ENCODE assay signal across 25 cellular contexts in genomic region chr1:226203693-226204092, GRCh38. TPM values are rescaled to one million over a fixed set of nuclear protein-coding genes. Genes with fewer than 3 reads are reported as not detected.
"Had no signal": no experiment of that assay in that cellular context is flagged by ENCODE, and none has a peak within 500 bp of the region (broad histone marks: within the 10 kb centered on the region; RNA-seq: fewer than 3 reads in every experiment).

No MANE protein-coding gene starts in this region.

- H3K4me1 Mint-ChIP-seq: activated CD4-positive, alpha-beta memory T cell treated with anti-CD3 and anti-CD28 coated beads, Interleukin-2, amount 10 ng/mL, durations not matched to agents 7 days and 5 days; activated CD4-positive, alpha-beta T cell treated with anti-CD3 and anti-CD28 coated beads for 36 hours; activated naive CD4-positive, alpha-beta T cell treated with anti-CD3 and anti-CD28 coated beads, Interleukin-2, amount 10 ng/mL, durations not matched to agents 7 days and 5 days; activated naive CD8-positive, alpha-beta T cell treated with anti-CD3 and anti-CD28 coated beads for 36 hours had no signal

- H3K27ac Mint-ChIP-seq: activated CD4-positive, alpha-beta memory T cell treated with anti-CD3 and anti-CD28 coated beads, Interleukin-2, amount 10 ng/mL, durations not matched to agents 7 days and 5 days; activated CD4-positive, alpha-beta T cell treated with anti-CD3 and anti-CD28 coated beads for 36 hours; activated naive CD4-positive, alpha-beta T cell treated with anti-CD3 and anti-CD28 coated beads, Interleukin-2, amount 10 ng/mL, durations not matched to agents 7 days and 5 days; activated naive CD8-positive, alpha-beta T cell treated with anti-CD3 and anti-CD28 coated beads for 36 hours; activated T-cell treated with anti-CD3 and anti-CD28 coated beads, Interleukin-2, amount 50 U/mL, for 72 hours; activated T-helper 2 cell treated with anti-CD3 and anti-CD28 coated beads, Interferon-gamma antibody, Interleukin-2, Interleukin-4, amounts not matched to agents 10 μg/mL and 5 μg/mL and 100 μg/mL, durations not matched to agents 14 hours and 24 hours and 36 hours had no signal

- H3K36me3 ChIP-seq: SJCRH30 had no signal

- H3K9me2 ChIP-seq: SK-N-SH had no signal

- H3K9me3 ChIP-seq: SJCRH30, SK-N-SH had no signal

- H3K27me3 ChIP-seq: SJCRH30 had no signal

- H3K9me3 Mint-ChIP-seq: activated CD4-positive, alpha-beta memory T cell treated with anti-CD3 and anti-CD28 coated beads, Interleukin-2, amount 10 ng/mL, durations not matched to agents 7 days and 5 days; activated naive CD4-positive, alpha-beta T cell treated with anti-CD3 and anti-CD28 coated beads, Interleukin-2, amount 10 ng/mL, durations not matched to agents 7 days and 5 days; activated naive CD8-positive, alpha-beta T cell treated with anti-CD3 and anti-CD28 coated beads for 36 hours; activated T-cell treated with anti-CD3 and anti-CD28 coated beads, Interleukin-2, amount 50 U/mL, for 72 hours; activated T-helper 2 cell treated with anti-CD3 and anti-CD28 coated beads, Interferon-gamma antibody, Interleukin-2, Interleukin-4, amounts not matched to agents 10 μg/mL and 5 μg/mL and 100 μg/mL, durations not matched to agents 14 hours and 24 hours and 36 hours had no signal

- H3K27ac ChIP-seq: RWPE1, SJCRH30, VCaP had no signal

- ATAC-seq: Panc1 had no signal

- DNase-seq: activated CD4-positive, alpha-beta memory T cell treated with anti-CD3 and anti-CD28 coated beads, Interleukin-2, amount 10 ng/mL, durations not matched to agents 7 days and 5 days; activated CD4-positive, alpha-beta T cell treated with anti-CD3 and anti-CD28 coated beads for 36 hours; activated CD4-positive, alpha-beta T cell treated with anti-CD3 and anti-CD28 coated beads, Interleukin-2, amount 50 U/mL, for 1 hour; activated gamma-delta T cell treated with Interleukin-2 at 50 U/mL for 16 hours; activated naive CD4-positive, alpha-beta T cell treated with anti-CD3 and anti-CD28 coated beads, Interleukin-2, amount 10 ng/mL, durations not matched to agents 7 days and 5 days; activated naive CD8-positive, alpha-beta T cell treated with anti-CD3 and anti-CD28 coated beads for 36 hours; activated T-cell treated with anti-CD3 and anti-CD28 coated beads, Interleukin-2, amount 50 U/mL, for 72 hours; Kasumi-1; NCI-H1092; NCI-H1417; NCI-H1930; NCI-H345; NCI-H510A; OCI-M1; Right ventricle myocardium superior; SJCRH30; SK-N-SH; T-helper 1 cell had no signal

- H3K4me3 ChIP-seq: SJCRH30 had no signal

- H3K27me3 Mint-ChIP-seq: activated naive CD8-positive, alpha-beta T cell treated with anti-CD3 and anti-CD28 coated beads for 36 hours had no signal

- H3K9ac ChIP-seq: SK-N-SH had no signal

- H3K4me3 Mint-ChIP-seq: activated CD4-positive, alpha-beta memory T cell treated with anti-CD3 and anti-CD28 coated beads, Interleukin-2, amount 10 ng/mL, durations not matched to agents 7 days and 5 days; activated CD4-positive, alpha-beta T cell treated with anti-CD3 and anti-CD28 coated beads for 36 hours; activated naive CD4-positive, alpha-beta T cell treated with anti-CD3 and anti-CD28 coated beads, Interleukin-2, amount 10 ng/mL, durations not matched to agents 7 days and 5 days; activated naive CD8-positive, alpha-beta T cell treated with anti-CD3 and anti-CD28 coated beads for 36 hours; activated T-cell treated with anti-CD3 and anti-CD28 coated beads, Interleukin-2, amount 50 U/mL, for 72 hours had no signal

- H3K4me2 ChIP-seq: SK-N-SH had no signal

- H3K4me1 ChIP-seq: SJCRH30 had no signal

- H3K36me3 Mint-ChIP-seq: activated naive CD4-positive, alpha-beta T cell treated with anti-CD3 and anti-CD28 coated beads, Interleukin-2, amount 10 ng/mL, durations not matched to agents 7 days and 5 days; activated naive CD8-positive, alpha-beta T cell treated with anti-CD3 and anti-CD28 coated beads for 36 hours had no signal

RNA-seq across cellular contexts. Expression of gene MIXL1, which starts 19.8 kb away (rescaled TPM):
- total RNA-seq: activated CD4-positive, alpha-beta memory T cell treated with anti-CD3 and anti-CD28 coated beads, Interleukin-2, amount 10 ng/mL, durations not matched to agents 7 days and 5 days; activated CD4-positive, alpha-beta T cell treated with anti-CD3 and anti-CD28 coated beads for 36 hours; activated T-cell treated with anti-CD3 and anti-CD28 coated beads, Interleukin-2, amount 50 U/mL, for 72 hours; activated T-helper 2 cell treated with anti-CD3 and anti-CD28 coated beads, Interferon-gamma antibody, Interleukin-2, Interleukin-4, amounts not matched to agents 10 μg/mL and 5 μg/mL and 100 μg/mL, durations not matched to agents 14 hours and 24 hours and 36 hours; M059J; Right ventricle myocardium superior; SJCRH30; T-helper 2 cell treated with Interferon-gamma antibody and Interleukin-4, amounts not matched to agents 100 ng/mL and 5 ng/mL, for 36 hours had no signal
- polyA plus RNA-seq: adipose tissue had no signal
